Comparison of ENCODE assay signal across 7 cellular contexts in the genomic region with DNA sequence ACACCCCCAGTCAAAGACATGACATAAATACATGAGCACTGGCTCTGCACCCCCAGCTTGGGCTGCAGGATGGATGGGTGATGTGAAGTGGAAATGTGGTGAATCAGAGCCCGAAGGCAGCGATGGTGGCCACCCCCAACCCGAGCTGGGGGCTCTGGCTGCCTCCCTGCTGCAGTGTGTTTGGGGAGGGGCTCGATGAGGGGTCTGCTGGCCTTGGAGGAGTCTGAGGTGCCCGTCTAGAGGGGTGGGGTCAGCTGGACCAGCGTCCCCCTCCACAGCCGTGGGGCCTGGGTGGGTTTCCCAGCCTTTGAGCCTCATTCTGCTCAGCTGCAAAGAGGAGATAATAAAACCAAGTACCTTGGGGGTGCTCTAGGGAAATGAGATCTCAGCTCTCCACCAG. TPM values are rescaled to one million over a fixed set of nuclear protein-coding genes. Genes with fewer than 3 reads are reported as not detected.
"Had no signal": no experiment of that assay in that cellular context is flagged by ENCODE, and none has a peak within 500 bp of the region (broad histone marks: within the 10 kb centered on the region; RNA-seq: fewer than 3 reads in every experiment).

No MANE protein-coding gene starts in this region.

- H3K27ac Mint-ChIP-seq: GM23338 had no signal

- H3K9me3 Mint-ChIP-seq: GM23338, H9 had no signal

- H3K4me3 ChIP-seq: GM23338 had no signal

- H3K4me3 Mint-ChIP-seq: GM23338, H9, IgD-negative memory B cell had no signal

- H3K36me3 Mint-ChIP-seq: IgD-negative memory B cell had no signal

- H3K4me1 Mint-ChIP-seq: GM23338, H9, IgD-negative memory B cell had no signal

- DNase-seq: H9, HCEC 1CT had no signal

- H3K27ac ChIP-seq: HL-60 had no signal

RNA-seq across cellular contexts. Expression of a gene that starts 59.4 kb away (rescaled TPM):
- total RNA-seq: HepG2, HT1080 had no signal
- polyA plus RNA-seq: GM23338, IgD-negative memory B cell had no signal
